ENCODE assay signal across 1 cellular context in genomic region chr17:55444471-55445441, GRCh38.
TF ChIP-seq lines count a peak whose summit lies in the region.

No MANE protein-coding gene starts in this region.

TF ChIP-seq in HepG2, 621 proteins besides CTCF, POLR2A, EP300 and RAD21 (continued from another document and continues in another):
- TF ChIP-seq TIGD3 (CRISPR knock-in tag; IDR thresholded peaks at IDR 0.05; ENCODE audit: borderline replicate concordance) (no peak), TFDP1 (CRISPR knock-in tag; IDR thresholded peaks at IDR 0.05; ENCODE audit: borderline replicate concordance) (peak; percentile 50; the same call in 1 of the 2 replicates), POLR2G (IDR thresholded peaks at IDR 0.05; ENCODE audit: low read depth, low read length) (peak; percentile 74), ATM (IDR thresholded peaks at IDR 0.05; ENCODE audit: borderline replicate concordance) (no peak), ZNF431 (CRISPR knock-in tag; IDR thresholded peaks at IDR 0.05; ENCODE audit: borderline replicate concordance, low read depth) (0 out of 2 replicates have a peak, but pooled peaks have one; percentile 46), CCDC6 (CRISPR knock-in tag; IDR thresholded peaks at IDR 0.05) (no peak), XBP1 (CRISPR knock-in tag; IDR thresholded peaks at IDR 0.05) (0 out of 2 replicates have a peak, but pooled peaks have one; percentile 82), FOSL1 (CRISPR knock-in tag; IDR thresholded peaks at IDR 0.05; ENCODE audit: borderline replicate concordance) (peak; percentile 90), RXRB (CRISPR knock-in tag; IDR thresholded peaks at IDR 0.05; ENCODE audit: borderline replicate concordance) (peak; percentile 80), ZNF12 (CRISPR knock-in tag; IDR thresholded peaks at IDR 0.05) (no peak), TEAD3 (CRISPR knock-in tag; optimal IDR thresholded peaks at IDR 0.05; ENCODE audit: borderline replicate concordance) (peak; percentile 45), RAD51 (IDR thresholded peaks at IDR 0.05; ENCODE audit: borderline replicate concordance) (no peak), ZFP82 (CRISPR knock-in tag; IDR thresholded peaks at IDR 0.05; ENCODE audit: borderline replicate concordance) (no peak), SAP130 (CRISPR knock-in tag; IDR thresholded peaks at IDR 0.05; ENCODE audit: low read depth) (peak; percentile 72), HCFC1 (IDR thresholded peaks at IDR 0.05; ENCODE audit: low read depth, low read length) (no peak), MAF1 (CRISPR knock-in tag; IDR thresholded peaks at IDR 0.05; ENCODE audit: borderline replicate concordance) (no peak), AHDC1 (CRISPR knock-in tag; IDR thresholded peaks at IDR 0.05; ENCODE audit: borderline replicate concordance) (peak; percentile 78; the same call in 1 of the 2 replicates), ZNF629 (CRISPR knock-in tag; conservative IDR thresholded peaks at IDR 0.05) (no peak), ZBTB20 (CRISPR knock-in tag; IDR thresholded peaks at IDR 0.05; ENCODE audit: borderline replicate concordance, low read depth) (peak; percentile 50; the same call in 1 of the 2 replicates), LCORL (IDR thresholded peaks at IDR 0.05) (no peak), LCORL (CRISPR knock-in tag; IDR thresholded peaks at IDR 0.05) (peak; percentile 99), ZNF850 (CRISPR knock-in tag; conservative IDR thresholded peaks at IDR 0.05) (no peak), ZNF333 (CRISPR knock-in tag; IDR thresholded peaks at IDR 0.05; ENCODE audit: borderline replicate concordance) (no peak), GPN1 (CRISPR knock-in tag; IDR thresholded peaks at IDR 0.05; ENCODE audit: borderline replicate concordance) (no peak), DMAP1 (CRISPR knock-in tag; IDR thresholded peaks at IDR 0.05) (peak; percentile 40), MTA3 (CRISPR knock-in tag; IDR thresholded peaks at IDR 0.05) (no peak), UBTF (CRISPR knock-in tag; IDR thresholded peaks at IDR 0.05) (peak; percentile 47; the same call in 1 of the 2 replicates), RORA (CRISPR knock-in tag; IDR thresholded peaks at IDR 0.05) (0 out of 2 replicates have a peak, but pooled peaks have one; percentile 80), ZNF441 (CRISPR knock-in tag; IDR thresholded peaks at IDR 0.05; ENCODE audit: borderline replicate concordance) (no peak), SRSF9 (IDR thresholded peaks at IDR 0.05; ENCODE audit: borderline replicate concordance, insufficient read depth, low read depth, low read length, poor library complexity, severe bottlenecking) (no peak), ZNF460 (CRISPR knock-in tag; IDR thresholded peaks at IDR 0.05; ENCODE audit: borderline replicate concordance) (no peak)
- TF ChIP-seq, protein P1, sequence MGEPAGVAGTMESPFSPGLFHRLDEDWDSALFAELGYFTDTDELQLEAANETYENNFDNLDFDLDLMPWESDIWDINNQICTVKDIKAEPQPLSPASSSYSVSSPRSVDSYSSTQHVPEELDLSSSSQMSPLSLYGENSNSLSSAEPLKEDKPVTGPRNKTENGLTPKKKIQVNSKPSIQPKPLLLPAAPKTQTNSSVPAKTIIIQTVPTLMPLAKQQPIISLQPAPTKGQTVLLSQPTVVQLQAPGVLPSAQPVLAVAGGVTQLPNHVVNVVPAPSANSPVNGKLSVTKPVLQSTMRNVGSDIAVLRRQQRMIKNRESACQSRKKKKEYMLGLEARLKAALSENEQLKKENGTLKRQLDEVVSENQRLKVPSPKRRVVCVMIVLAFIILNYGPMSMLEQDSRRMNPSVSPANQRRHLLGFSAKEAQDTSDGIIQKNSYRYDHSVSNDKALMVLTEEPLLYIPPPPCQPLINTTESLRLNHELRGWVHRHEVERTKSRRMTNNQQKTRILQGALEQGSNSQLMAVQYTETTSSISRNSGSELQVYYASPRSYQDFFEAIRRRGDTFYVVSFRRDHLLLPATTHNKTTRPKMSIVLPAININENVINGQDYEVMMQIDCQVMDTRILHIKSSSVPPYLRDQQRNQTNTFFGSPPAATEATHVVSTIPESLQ (CRISPR knock-in tag; conservative IDR thresholded peaks at IDR 0.05): no peak
- TF ChIP-seq, protein P2, sequence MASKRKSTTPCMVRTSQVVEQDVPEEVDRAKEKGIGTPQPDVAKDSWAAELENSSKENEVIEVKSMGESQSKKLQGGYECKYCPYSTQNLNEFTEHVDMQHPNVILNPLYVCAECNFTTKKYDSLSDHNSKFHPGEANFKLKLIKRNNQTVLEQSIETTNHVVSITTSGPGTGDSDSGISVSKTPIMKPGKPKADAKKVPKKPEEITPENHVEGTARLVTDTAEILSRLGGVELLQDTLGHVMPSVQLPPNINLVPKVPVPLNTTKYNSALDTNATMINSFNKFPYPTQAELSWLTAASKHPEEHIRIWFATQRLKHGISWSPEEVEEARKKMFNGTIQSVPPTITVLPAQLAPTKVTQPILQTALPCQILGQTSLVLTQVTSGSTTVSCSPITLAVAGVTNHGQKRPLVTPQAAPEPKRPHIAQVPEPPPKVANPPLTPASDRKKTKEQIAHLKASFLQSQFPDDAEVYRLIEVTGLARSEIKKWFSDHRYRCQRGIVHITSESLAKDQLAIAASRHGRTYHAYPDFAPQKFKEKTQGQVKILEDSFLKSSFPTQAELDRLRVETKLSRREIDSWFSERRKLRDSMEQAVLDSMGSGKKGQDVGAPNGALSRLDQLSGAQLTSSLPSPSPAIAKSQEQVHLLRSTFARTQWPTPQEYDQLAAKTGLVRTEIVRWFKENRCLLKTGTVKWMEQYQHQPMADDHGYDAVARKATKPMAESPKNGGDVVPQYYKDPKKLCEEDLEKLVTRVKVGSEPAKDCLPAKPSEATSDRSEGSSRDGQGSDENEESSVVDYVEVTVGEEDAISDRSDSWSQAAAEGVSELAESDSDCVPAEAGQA (IDR thresholded peaks at IDR 0.05; ENCODE audit: low read depth): no peak
- TF ChIP-seq, protein P2 (CRISPR knock-in tag; IDR thresholded peaks at IDR 0.05; ENCODE audit: borderline replicate concordance): no peak
- TF ChIP-seq, protein P3, sequence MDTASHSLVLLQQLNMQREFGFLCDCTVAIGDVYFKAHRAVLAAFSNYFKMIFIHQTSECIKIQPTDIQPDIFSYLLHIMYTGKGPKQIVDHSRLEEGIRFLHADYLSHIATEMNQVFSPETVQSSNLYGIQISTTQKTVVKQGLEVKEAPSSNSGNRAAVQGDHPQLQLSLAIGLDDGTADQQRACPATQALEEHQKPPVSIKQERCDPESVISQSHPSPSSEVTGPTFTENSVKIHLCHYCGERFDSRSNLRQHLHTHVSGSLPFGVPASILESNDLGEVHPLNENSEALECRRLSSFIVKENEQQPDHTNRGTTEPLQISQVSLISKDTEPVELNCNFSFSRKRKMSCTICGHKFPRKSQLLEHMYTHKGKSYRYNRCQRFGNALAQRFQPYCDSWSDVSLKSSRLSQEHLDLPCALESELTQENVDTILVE (CRISPR knock-in tag; IDR thresholded peaks at IDR 0.05): no peak; the same call in 1 of the 2 replicates
- TF ChIP-seq, protein P4, sequence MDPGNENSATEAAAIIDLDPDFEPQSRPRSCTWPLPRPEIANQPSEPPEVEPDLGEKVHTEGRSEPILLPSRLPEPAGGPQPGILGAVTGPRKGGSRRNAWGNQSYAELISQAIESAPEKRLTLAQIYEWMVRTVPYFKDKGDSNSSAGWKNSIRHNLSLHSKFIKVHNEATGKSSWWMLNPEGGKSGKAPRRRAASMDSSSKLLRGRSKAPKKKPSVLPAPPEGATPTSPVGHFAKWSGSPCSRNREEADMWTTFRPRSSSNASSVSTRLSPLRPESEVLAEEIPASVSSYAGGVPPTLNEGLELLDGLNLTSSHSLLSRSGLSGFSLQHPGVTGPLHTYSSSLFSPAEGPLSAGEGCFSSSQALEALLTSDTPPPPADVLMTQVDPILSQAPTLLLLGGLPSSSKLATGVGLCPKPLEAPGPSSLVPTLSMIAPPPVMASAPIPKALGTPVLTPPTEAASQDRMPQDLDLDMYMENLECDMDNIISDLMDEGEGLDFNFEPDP (CRISPR knock-in tag; conservative IDR thresholded peaks at IDR 0.05): no peak
